1 cellular context compared by ENCODE assay signal in genomic region chr1:26200413-26200812, GRCh38.
A peak's percentile ranks its signal among the peaks of the same experiment; 100 is the strongest.
TF ChIP-seq lines count a peak whose summit lies in the region.

No MANE protein-coding gene starts in this region.

TF ChIP-seq in K562, 482 proteins besides CTCF, POLR2A, EP300 and RAD21:
- TF ChIP-seq LARP7 (IDR thresholded peaks at IDR 0.05) (peak; percentile 26; the same call in 1 of the 2 replicates), BACH1 (tag; IDR thresholded peaks at IDR 0.05) (peak; percentile 53; the same call in 1 of the 2 replicates), CHD4 (IDR thresholded peaks at IDR 0.05; ENCODE audit: insufficient read depth, insufficient replicate concordance, low read depth, low read length, poor library complexity, severe bottlenecking) (peak; percentile 70), ZBTB11 (CRISPR knock-in tag; IDR thresholded peaks at IDR 0.05) (0 out of 6 replicates have a peak, but pooled peaks of 1 of the 3 experiments have one; percentile 2), POLR2AphosphoS2 (IDR thresholded peaks at IDR 0.05; ENCODE audit: low read length) (no peak), ZBTB9 (CRISPR knock-in tag; IDR thresholded peaks at IDR 0.05) (0 out of 2 replicates have a peak, but pooled peaks have one; percentile 13), MBD2 (IDR thresholded peaks at IDR 0.05; ENCODE audit: borderline replicate concordance, low read depth) (0 out of 2 replicates have a peak, but pooled peaks have one; percentile 7), MAFG (tag; conservative IDR thresholded peaks at IDR 0.05) (no peak), ERF (CRISPR knock-in tag; IDR thresholded peaks at IDR 0.05) (no peak), ATF7 (IDR thresholded peaks at IDR 0.05) (no peak), ZNF316 (IDR thresholded peaks at IDR 0.05) (peak; percentile 28; the same call in 1 of the 2 replicates), KLF13 (tag; IDR thresholded peaks at IDR 0.05; ENCODE audit: borderline replicate concordance, low read depth) (no peak), FOXO4 (CRISPR knock-in tag; IDR thresholded peaks at IDR 0.05) (0 out of 2 replicates have a peak, but pooled peaks have one; percentile 4), ZNF354B (CRISPR knock-in tag; IDR thresholded peaks at IDR 0.05) (no peak), GTF2A2 (tag; IDR thresholded peaks at IDR 0.05) (0 out of 2 replicates have a peak, but pooled peaks have one; percentile 29), NKRF (IDR thresholded peaks at IDR 0.05; ENCODE audit: borderline replicate concordance) (0 out of 2 replicates have a peak, but pooled peaks have one; percentile 6), PRDM10 (IDR thresholded peaks at IDR 0.05; ENCODE audit: partially characterized antibody) (peak; percentile 74), KLF10 (CRISPR knock-in tag; IDR thresholded peaks at IDR 0.05) (no peak), ZBTB17 (CRISPR knock-in tag; IDR thresholded peaks at IDR 0.05) (no peak), GTF2F1 (IDR thresholded peaks at IDR 0.05; ENCODE audit: low read depth, low read length) (no peak), SPI1 (IDR thresholded peaks at IDR 0.05; ENCODE audit: borderline replicate concordance, low read depth, low read length) (no peak), ZNF217 (CRISPR knock-in tag; IDR thresholded peaks at IDR 0.05) (no peak), USF2 (CRISPR knock-in tag; IDR thresholded peaks at IDR 0.05) (no peak), ZNF740 (CRISPR knock-in tag; IDR thresholded peaks at IDR 0.05) (no peak), ZNF740 (tag; IDR thresholded peaks at IDR 0.05) (0 out of 4 replicates have a peak, but pooled peaks of 1 of the 2 experiments have one; percentile 17), ZNF586 (CRISPR knock-in tag; conservative IDR thresholded peaks at IDR 0.05) (no peak), MEIS2 (IDR thresholded peaks at IDR 0.05; ENCODE audit: partially characterized antibody) (no peak), JUN (IDR thresholded peaks at IDR 0.05; ENCODE audit: borderline replicate concordance, low read depth, low read length) (no peak), JUN (CRISPR knock-in tag; IDR thresholded peaks at IDR 0.05; ENCODE audit: borderline replicate concordance) (no peak)
